ENCODE assay signal across 2 cellular contexts in the genomic region with DNA sequence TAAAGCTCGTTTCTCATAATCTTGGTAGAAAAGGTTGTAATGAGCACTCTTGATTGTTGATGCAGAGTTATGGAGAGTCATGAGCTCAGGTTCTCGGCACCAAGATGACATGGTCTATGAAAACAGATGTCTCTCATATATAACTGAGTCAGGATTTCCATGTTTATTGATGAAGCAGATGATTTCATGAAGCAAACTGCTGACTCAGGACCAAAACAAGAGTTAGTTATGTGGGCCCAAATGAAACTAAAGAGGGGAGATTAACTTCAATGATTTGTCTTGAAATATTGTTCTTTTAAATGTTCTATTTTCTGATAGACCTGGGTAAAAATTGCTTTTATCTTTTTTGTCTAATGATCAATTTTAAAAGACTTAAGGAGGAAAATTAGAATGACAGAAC.
TF ChIP-seq lines count a peak whose summit lies in the region.

No MANE protein-coding gene starts in this region.

TF ChIP-seq in HepG2, 621 proteins besides CTCF, POLR2A, EP300 and RAD21 (continued from another document):
- TF ChIP-seq, protein P1, sequence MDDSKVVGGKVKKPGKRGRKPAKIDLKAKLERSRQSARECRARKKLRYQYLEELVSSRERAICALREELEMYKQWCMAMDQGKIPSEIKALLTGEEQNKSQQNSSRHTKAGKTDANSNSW (CRISPR knock-in tag; IDR thresholded peaks at IDR 0.05; ENCODE audit: borderline replicate concordance) = no peak
- TF ChIP-seq JUN (CRISPR knock-in tag; IDR thresholded peaks at IDR 0.05) (no peak), ZNF260 (CRISPR knock-in tag; IDR thresholded peaks at IDR 0.05; ENCODE audit: borderline replicate concordance, low read depth) (no peak), BORCS8-MEF2B (CRISPR knock-in tag; IDR thresholded peaks at IDR 0.05) (no peak), ZNF30 (CRISPR knock-in tag; IDR thresholded peaks at IDR 0.05) (no peak)
- TF ChIP-seq, protein P2, sequence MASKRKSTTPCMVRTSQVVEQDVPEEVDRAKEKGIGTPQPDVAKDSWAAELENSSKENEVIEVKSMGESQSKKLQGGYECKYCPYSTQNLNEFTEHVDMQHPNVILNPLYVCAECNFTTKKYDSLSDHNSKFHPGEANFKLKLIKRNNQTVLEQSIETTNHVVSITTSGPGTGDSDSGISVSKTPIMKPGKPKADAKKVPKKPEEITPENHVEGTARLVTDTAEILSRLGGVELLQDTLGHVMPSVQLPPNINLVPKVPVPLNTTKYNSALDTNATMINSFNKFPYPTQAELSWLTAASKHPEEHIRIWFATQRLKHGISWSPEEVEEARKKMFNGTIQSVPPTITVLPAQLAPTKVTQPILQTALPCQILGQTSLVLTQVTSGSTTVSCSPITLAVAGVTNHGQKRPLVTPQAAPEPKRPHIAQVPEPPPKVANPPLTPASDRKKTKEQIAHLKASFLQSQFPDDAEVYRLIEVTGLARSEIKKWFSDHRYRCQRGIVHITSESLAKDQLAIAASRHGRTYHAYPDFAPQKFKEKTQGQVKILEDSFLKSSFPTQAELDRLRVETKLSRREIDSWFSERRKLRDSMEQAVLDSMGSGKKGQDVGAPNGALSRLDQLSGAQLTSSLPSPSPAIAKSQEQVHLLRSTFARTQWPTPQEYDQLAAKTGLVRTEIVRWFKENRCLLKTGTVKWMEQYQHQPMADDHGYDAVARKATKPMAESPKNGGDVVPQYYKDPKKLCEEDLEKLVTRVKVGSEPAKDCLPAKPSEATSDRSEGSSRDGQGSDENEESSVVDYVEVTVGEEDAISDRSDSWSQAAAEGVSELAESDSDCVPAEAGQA (IDR thresholded peaks at IDR 0.05; ENCODE audit: low read depth) = no peak
- TF ChIP-seq, protein P2 (CRISPR knock-in tag; IDR thresholded peaks at IDR 0.05; ENCODE audit: borderline replicate concordance) = no peak

TF ChIP-seq in K562, 482 proteins besides CTCF, POLR2A, EP300 and RAD21 (continued from another document):
- TF ChIP-seq, protein P3, sequence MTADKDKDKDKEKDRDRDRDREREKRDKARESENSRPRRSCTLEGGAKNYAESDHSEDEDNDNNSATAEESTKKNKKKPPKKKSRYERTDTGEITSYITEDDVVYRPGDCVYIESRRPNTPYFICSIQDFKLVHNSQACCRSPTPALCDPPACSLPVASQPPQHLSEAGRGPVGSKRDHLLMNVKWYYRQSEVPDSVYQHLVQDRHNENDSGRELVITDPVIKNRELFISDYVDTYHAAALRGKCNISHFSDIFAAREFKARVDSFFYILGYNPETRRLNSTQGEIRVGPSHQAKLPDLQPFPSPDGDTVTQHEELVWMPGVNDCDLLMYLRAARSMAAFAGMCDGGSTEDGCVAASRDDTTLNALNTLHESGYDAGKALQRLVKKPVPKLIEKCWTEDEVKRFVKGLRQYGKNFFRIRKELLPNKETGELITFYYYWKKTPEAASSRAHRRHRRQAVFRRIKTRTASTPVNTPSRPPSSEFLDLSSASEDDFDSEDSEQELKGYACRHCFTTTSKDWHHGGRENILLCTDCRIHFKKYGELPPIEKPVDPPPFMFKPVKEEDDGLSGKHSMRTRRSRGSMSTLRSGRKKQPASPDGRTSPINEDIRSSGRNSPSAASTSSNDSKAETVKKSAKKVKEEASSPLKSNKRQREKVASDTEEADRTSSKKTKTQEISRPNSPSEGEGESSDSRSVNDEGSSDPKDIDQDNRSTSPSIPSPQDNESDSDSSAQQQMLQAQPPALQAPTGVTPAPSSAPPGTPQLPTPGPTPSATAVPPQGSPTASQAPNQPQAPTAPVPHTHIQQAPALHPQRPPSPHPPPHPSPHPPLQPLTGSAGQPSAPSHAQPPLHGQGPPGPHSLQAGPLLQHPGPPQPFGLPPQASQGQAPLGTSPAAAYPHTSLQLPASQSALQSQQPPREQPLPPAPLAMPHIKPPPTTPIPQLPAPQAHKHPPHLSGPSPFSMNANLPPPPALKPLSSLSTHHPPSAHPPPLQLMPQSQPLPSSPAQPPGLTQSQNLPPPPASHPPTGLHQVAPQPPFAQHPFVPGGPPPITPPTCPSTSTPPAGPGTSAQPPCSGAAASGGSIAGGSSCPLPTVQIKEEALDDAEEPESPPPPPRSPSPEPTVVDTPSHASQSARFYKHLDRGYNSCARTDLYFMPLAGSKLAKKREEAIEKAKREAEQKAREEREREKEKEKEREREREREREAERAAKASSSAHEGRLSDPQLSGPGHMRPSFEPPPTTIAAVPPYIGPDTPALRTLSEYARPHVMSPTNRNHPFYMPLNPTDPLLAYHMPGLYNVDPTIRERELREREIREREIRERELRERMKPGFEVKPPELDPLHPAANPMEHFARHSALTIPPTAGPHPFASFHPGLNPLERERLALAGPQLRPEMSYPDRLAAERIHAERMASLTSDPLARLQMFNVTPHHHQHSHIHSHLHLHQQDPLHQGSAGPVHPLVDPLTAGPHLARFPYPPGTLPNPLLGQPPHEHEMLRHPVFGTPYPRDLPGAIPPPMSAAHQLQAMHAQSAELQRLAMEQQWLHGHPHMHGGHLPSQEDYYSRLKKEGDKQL (CRISPR knock-in tag; IDR thresholded peaks at IDR 0.05; ENCODE audit: borderline replicate concordance) = no peak
- no peak for TF ChIP-seq ZNF584 (CRISPR knock-in tag; IDR thresholded peaks at IDR 0.05; ENCODE audit: low read depth)
- TF ChIP-seq POLR3G (IDR thresholded peaks at IDR 0.05; ENCODE audit: extremely low read depth, insufficient read length, insufficient replicate concordance) = no peak
- TF ChIP-seq, protein P4, sequence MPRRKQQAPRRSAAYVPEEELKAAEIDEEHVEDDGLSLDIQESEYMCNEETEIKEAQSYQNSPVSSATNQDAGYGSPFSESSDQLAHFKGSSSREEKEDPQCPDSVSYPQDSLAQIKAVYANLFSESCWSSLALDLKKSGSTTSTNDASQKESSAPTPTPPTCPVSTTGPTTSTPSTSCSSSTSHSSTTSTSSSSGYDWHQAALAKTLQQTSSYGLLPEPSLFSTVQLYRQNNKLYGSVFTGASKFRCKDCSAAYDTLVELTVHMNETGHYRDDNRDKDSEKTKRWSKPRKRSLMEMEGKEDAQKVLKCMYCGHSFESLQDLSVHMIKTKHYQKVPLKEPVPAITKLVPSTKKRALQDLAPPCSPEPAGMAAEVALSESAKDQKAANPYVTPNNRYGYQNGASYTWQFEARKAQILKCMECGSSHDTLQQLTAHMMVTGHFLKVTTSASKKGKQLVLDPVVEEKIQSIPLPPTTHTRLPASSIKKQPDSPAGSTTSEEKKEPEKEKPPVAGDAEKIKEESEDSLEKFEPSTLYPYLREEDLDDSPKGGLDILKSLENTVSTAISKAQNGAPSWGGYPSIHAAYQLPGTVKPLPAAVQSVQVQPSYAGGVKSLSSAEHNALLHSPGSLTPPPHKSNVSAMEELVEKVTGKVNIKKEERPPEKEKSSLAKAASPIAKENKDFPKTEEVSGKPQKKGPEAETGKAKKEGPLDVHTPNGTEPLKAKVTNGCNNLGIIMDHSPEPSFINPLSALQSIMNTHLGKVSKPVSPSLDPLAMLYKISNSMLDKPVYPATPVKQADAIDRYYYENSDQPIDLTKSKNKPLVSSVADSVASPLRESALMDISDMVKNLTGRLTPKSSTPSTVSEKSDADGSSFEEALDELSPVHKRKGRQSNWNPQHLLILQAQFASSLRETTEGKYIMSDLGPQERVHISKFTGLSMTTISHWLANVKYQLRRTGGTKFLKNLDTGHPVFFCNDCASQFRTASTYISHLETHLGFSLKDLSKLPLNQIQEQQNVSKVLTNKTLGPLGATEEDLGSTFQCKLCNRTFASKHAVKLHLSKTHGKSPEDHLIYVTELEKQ (CRISPR knock-in tag; IDR thresholded peaks at IDR 0.05) = no peak
- TF ChIP-seq BRD4 (IDR thresholded peaks at IDR 0.05) = no peak
- TF ChIP-seq, protein P5, sequence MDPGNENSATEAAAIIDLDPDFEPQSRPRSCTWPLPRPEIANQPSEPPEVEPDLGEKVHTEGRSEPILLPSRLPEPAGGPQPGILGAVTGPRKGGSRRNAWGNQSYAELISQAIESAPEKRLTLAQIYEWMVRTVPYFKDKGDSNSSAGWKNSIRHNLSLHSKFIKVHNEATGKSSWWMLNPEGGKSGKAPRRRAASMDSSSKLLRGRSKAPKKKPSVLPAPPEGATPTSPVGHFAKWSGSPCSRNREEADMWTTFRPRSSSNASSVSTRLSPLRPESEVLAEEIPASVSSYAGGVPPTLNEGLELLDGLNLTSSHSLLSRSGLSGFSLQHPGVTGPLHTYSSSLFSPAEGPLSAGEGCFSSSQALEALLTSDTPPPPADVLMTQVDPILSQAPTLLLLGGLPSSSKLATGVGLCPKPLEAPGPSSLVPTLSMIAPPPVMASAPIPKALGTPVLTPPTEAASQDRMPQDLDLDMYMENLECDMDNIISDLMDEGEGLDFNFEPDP (CRISPR knock-in tag; IDR thresholded peaks at IDR 0.05) = no peak
- 0 out of 2 replicates have a peak, but pooled peaks have one; percentile 42 for TF ChIP-seq MAFG (tag; conservative IDR thresholded peaks at IDR 0.05)
- TF ChIP-seq NBN (IDR thresholded peaks at IDR 0.05; ENCODE audit: low read depth) = no peak
- peak; percentile 56; the same call in 1 of the 2 replicates for TF ChIP-seq MAFK (IDR thresholded peaks at IDR 0.05; ENCODE audit: low read length)
- TF ChIP-seq ZNF316 (IDR thresholded peaks at IDR 0.05) = peak; percentile 54; the same call in 1 of the 2 replicates
- TF ChIP-seq C11orf30 (IDR thresholded peaks at IDR 0.05; ENCODE audit: low read depth) = peak; percentile 31; the same call in 1 of the 2 replicates
